24 cellular contexts compared by ENCODE assay signal in genomic region chr15:80918440-80918839, GRCh38.
"Had no signal": no experiment of that assay in that cellular context is flagged by ENCODE, and none has a peak within 500 bp of the region (broad histone marks: within the 10 kb centered on the region; RNA-seq: fewer than 3 reads in every experiment).

No MANE protein-coding gene starts in this region.

- DNase-seq: colonic mucosa; effector CD8-positive, alpha-beta T cell; endodermal cell; erythroblast; hypothalamus; immature natural killer cell; islet precursor cell; kidney glomerular epithelial cell; left lung; mesendoderm; naive thymus-derived CD8-positive, alpha-beta T cell; sigmoid colon; stimulated activated CD4-positive, alpha-beta T cell treated with anti-CD3 and anti-CD28 coated beads, Interleukin-2, amount 100 ng/mL, for 24 hours; stimulated activated CD4-positive, alpha-beta T cell treated with anti-CD3 and anti-CD28 coated beads, Interleukin-4, amount 100 ng/mL, for 24 hours; stimulated activated naive CD4-positive, alpha-beta T cell treated with Interleukin-2 at 50 U/mL for 16 hours; stomach; thyroid gland; trophoblast cell had no signal

- FAIRE-seq: frontal cortex had no signal

- H3K27me3 ChIP-seq: colonic mucosa, left lung, neutrophil, right atrium auricular region, sigmoid colon, stomach, thyroid gland, vagina had no signal

- ATAC-seq: left lung; naive thymus-derived CD8-positive, alpha-beta T cell; stimulated activated effector memory CD8-positive, alpha-beta T cell treated with anti-CD3 and anti-CD28 coated beads, Interleukin-12 subunit alpha, Interleukin-12 subunit beta, amount 100 ng/mL, for 72 hours had no signal

- H3K9me3 ChIP-seq: colonic mucosa, left lung, neutrophil, prostate gland, right atrium auricular region, sigmoid colon, stomach, thyroid gland, vagina had no signal

- H3K4me1 ChIP-seq: colonic mucosa, left lung, right atrium auricular region, stomach, thyroid gland had no signal

- H3K27ac ChIP-seq: colonic mucosa, left lung, neutrophil, prostate gland, right atrium auricular region, sigmoid colon, stomach, thyroid gland, vagina had no signal

- H3K4me3 ChIP-seq: colonic mucosa, left lung, prostate gland, right atrium auricular region, sigmoid colon, stomach, thyroid gland, vagina had no signal

- H3K36me3 ChIP-seq: colonic mucosa, neutrophil, prostate gland, right atrium auricular region, sigmoid colon, thyroid gland had no signal
